Comparison of ENCODE assay signal across 17 cellular contexts in genomic region chr2:28117104-28117596, GRCh38.
DNase-seq lines count a peak whose midpoint lies in the region; ATAC-seq, FAIRE-seq and TF ChIP-seq lines count a peak whose summit lies in the region.
"Had no signal": no experiment of that assay in that cellular context is flagged by ENCODE, and none has a peak within 500 bp of the region (broad histone marks: within the 10 kb centered on the region; RNA-seq: fewer than 3 reads in every experiment).

No MANE protein-coding gene starts in this region.

- 0 out of 2 replicates have a peak, but pooled peaks cover 3% of the 10 kb centered on the region for H3K9me2 ChIP-seq in HCT116 (ENCODE audit: insufficient read depth)

- ATAC-seq in A549 (peak; percentile 70 to 77; a peak in 5 of 6 replicates), HCT116 (peak; percentile 70), lower lobe of right lung (peak; percentile 87 to 93)
- ATAC-seq: K562, natural killer cell had no signal

- TF ChIP-seq RAD21 in A549 (conservative IDR thresholded peaks at IDR 0.05 in 1 of 2, IDR thresholded peaks at IDR 0.05 in 1 of 2) (no peak), HCT116 (IDR thresholded peaks at IDR 0.05; ENCODE audit: low read depth) (no peak)

- no peak overlapping the region for H3K9ac ChIP-seq in HCT116 (ENCODE audit: low read length)

- BruUV-seq in HCT116 (replicated peaks; lab: Mats Ljungman, UMichigan) = no TSS peak

- POLR2A ChIA-PET in A549 (lab: Yijun Ruan, JAX) (no interaction called here), HCT116 (lab: Charles Lee) (no interaction called here)

- H3K9me3 ChIP-seq in A549 (no peaks in the 10 kb centered on the region), HCT116 (ENCODE audit: control insufficient read depth in 1 of 2, insufficient read depth in 1 of 2, low read depth in 1 of 2, low read length in 2 of 2) (no peaks in the 10 kb centered on the region), lower lobe of right lung (no peaks in the 10 kb centered on the region), uterus (no peaks in the 10 kb centered on the region)
- H3K9me3 ChIP-seq: adrenal gland, esophagus squamous epithelium, psoas muscle had no signal

- CTCF ChIA-PET in A549 (lab: Yijun Ruan, JAX) = interaction anchor here (0.9 to 1.4 kb wide), 4 partner anchors 10 to 363 kb away, joined by 3 to 6 read pairs (median 4); no protein-coding TSS in a partner anchor
- CTCF ChIA-PET in HCT116 (lab: Charles Lee) = no interaction called here

- RAD21 ChIA-PET in HCT116 (lab: Charles Lee; ENCODE audit: low non-redundant PET in 1 of 2, low total read pairs in 2 of 2, uncharacterized antibody in 2 of 2, unreplicated experiment in 2 of 2) = no interaction called here

- H2AFZ ChIP-seq in HCT116 (ENCODE audit: low read depth, low read length, poor library complexity, severe bottlenecking) = no peak overlapping the region

- H3K4me1 ChIP-seq in A549 (peaks cover 18% of the 10 kb centered on the region), HCT116 (ENCODE audit: control insufficient read depth in 1 of 2, insufficient read depth in 2 of 2, low read length in 2 of 2) (peaks cover 3% of the 10 kb centered on the region in 2 experiments; a peak in 2 of 4 replicates), lower lobe of right lung (no peaks in the 10 kb centered on the region), uterus (no peaks in the 10 kb centered on the region)
- H3K4me1 ChIP-seq: esophagus squamous epithelium had no signal

- no peak for TF ChIP-seq CTCF in A549 (IDR thresholded peaks at IDR 0.05)
- no peak for TF ChIP-seq CTCF in HCT116 (IDR thresholded peaks at IDR 0.05 in 2 of 3, conservative IDR thresholded peaks at IDR 0.05 in 1 of 3; ENCODE audit: borderline replicate concordance in 1 of 3, insufficient read depth in 1 of 3, low read depth in 2 of 3, low read length in 2 of 3)
- no peak for TF ChIP-seq CTCF in lower lobe of right lung (IDR thresholded peaks at IDR 0.05)
- TF ChIP-seq CTCF in uterus (IDR thresholded peaks at IDR 0.05) = no peak

- H3K4me2 ChIP-seq in A549 = peak overlapping the region; percentile 21
- peak overlapping the region; percentile 0; the same call in 1 of the 2 replicates for H3K4me2 ChIP-seq in HCT116 (ENCODE audit: low read length)

- no peak overlapping the region for H3K4me3 ChIP-seq in A549
- H3K4me3 ChIP-seq in HCT116 (replicated peaks in 1 of 2; ENCODE audit: low read depth in 1 of 2, low read length in 2 of 2) = no peak overlapping the region
- H3K4me3 ChIP-seq in lower lobe of right lung = no peak overlapping the region
- no peak overlapping the region for H3K4me3 ChIP-seq in uterus
- H3K4me3 ChIP-seq: adrenal gland, esophagus squamous epithelium, K562, psoas muscle had no signal

- no peaks in the 10 kb centered on the region for H3K79me2 ChIP-seq in HCT116 (ENCODE audit: insufficient read depth, low read length)

- 47% methylated on average over 2 of the region's 2 CpGs for WGBS in A549 (ENCODE audit: missing lambda C conversion rate)

- DNase-seq in A549 (ENCODE audit: low read depth in 1 of 2, low spot score in 1 of 2) (peak in 1 of 2 experiments; percentile 26), HCT116 (ENCODE audit: low read depth, low spot score) (no peak), astrocyte of the hippocampus (ENCODE audit: low read depth, low spot score) (peak; percentile 37), lower lobe of right lung (no peak), pons (ENCODE audit: low spot score) (no peak), uterus (no peak), foreskin melanocyte (no peak), amniotic stem cell (lab: John Stamatoyannopoulos, UW) (no peak)
- DNase-seq: activated CD4-positive, alpha-beta T cell treated with anti-CD3 and anti-CD28 coated beads, Interleukin-2, amount 10 ng/mL, durations not matched to agents 24 days and 14 days; activated effector memory CD4-positive, alpha-beta T cell treated with anti-CD3 and anti-CD28 coated beads, Interleukin-2, amount 50 U/mL, for 16 hours; adrenal gland; esophagus squamous epithelium; natural killer cell; NCI-H2029 treated with DMSO at 0.1 percent for 48 hours; NCI-H510A; psoas muscle had no signal

- no peaks in the 10 kb centered on the region for H4K20me1 ChIP-seq in HCT116 (ENCODE audit: insufficient read depth)

- TF ChIP-seq EP300 in A549 (IDR thresholded peaks at IDR 0.05) = peak in 1 of 2 experiments; percentile 15; a peak in 1 of 5 replicates

- peak; percentile 23 for FAIRE-seq in A549 (lab: Jason Lieb, UNC)
- FAIRE-seq: K562 had no signal

- H3K27ac ChIP-seq in A549 = peak overlapping the region; percentile 4 to 71; a peak in 4 of 6 replicates
- no peak overlapping the region for H3K27ac ChIP-seq in HCT116 (ENCODE audit: low read depth, low read length)
- H3K27ac ChIP-seq in lower lobe of right lung = no peak overlapping the region
- no peak overlapping the region for H3K27ac ChIP-seq in uterus
- H3K27ac ChIP-seq: adrenal gland, esophagus squamous epithelium, psoas muscle had no signal

- H3K36me3 ChIP-seq in HCT116 (ENCODE audit: control insufficient read depth in 1 of 2, insufficient read depth in 2 of 2, low read length in 2 of 2) (no peaks in the 10 kb centered on the region), lower lobe of right lung (no peaks in the 10 kb centered on the region), uterus (no peaks in the 10 kb centered on the region)
- H3K36me3 ChIP-seq: adrenal gland, esophagus squamous epithelium had no signal

- no peak for TF ChIP-seq POLR2A in A549 (IDR thresholded peaks at IDR 0.05; ENCODE audit: low read length)
- no peak for TF ChIP-seq POLR2A in HCT116 (IDR thresholded peaks at IDR 0.05; ENCODE audit: borderline replicate concordance, extremely low read depth, insufficient read depth, insufficient read length)
- TF ChIP-seq POLR2A in uterus (IDR thresholded peaks at IDR 0.05) = no peak

- intact Hi-C loops in HCT116 (cut with micrococcal nuclease) (no loop called here), lower lobe of right lung (cut with DNase I) (no loop called here), uterus (cut with DNase I; ENCODE audit: low total_unique reads) (no loop called here)

- H3K27me3 ChIP-seq in HCT116 (ENCODE audit: insufficient read depth, low read length) (no peaks in the 10 kb centered on the region), lower lobe of right lung (ENCODE audit: low read depth) (no peaks in the 10 kb centered on the region), uterus (no peaks in the 10 kb centered on the region)
- H3K27me3 ChIP-seq: adrenal gland, esophagus squamous epithelium had no signal

TF ChIP-seq in A549, 52 proteins besides CTCF, POLR2A, EP300 and RAD21 (continues in another document):
- TF ChIP-seq KDM1A (IDR thresholded peaks at IDR 0.05; ENCODE audit: low read depth) = no peak
- TF ChIP-seq GATA3 (IDR thresholded peaks at IDR 0.05; ENCODE audit: borderline replicate concordance) = no peak
- TF ChIP-seq NPAS2 (CRISPR knock-in tag; IDR thresholded peaks at IDR 0.05; ENCODE audit: borderline replicate concordance) = no peak
- no peak for TF ChIP-seq REST (IDR thresholded peaks at IDR 0.05)

TF ChIP-seq in HCT116, 20 proteins besides CTCF, POLR2A, EP300 and RAD21 (continues in another document):
- TF ChIP-seq EZH2 (IDR thresholded peaks at IDR 0.05) (no peak), YY1 (IDR thresholded peaks at IDR 0.05; ENCODE audit: extremely low read depth, insufficient replicate concordance, low read depth, low read length) (no peak), REST (IDR thresholded peaks at IDR 0.05; ENCODE audit: low read depth) (no peak), FOSL1 (IDR thresholded peaks at IDR 0.05; ENCODE audit: low read depth) (no peak), SIN3A (IDR thresholded peaks at IDR 0.05; ENCODE audit: low read depth) (no peak), ZBTB33 (IDR thresholded peaks at IDR 0.05; ENCODE audit: extremely low read depth, insufficient replicate concordance, low read length) (no peak), ELF1 (IDR thresholded peaks at IDR 0.05; ENCODE audit: borderline replicate concordance, low read depth) (no peak), ZNF274 (IDR thresholded peaks at IDR 0.05; ENCODE audit: low read depth, low read length) (no peak), TCF7L2 (IDR thresholded peaks at IDR 0.05; ENCODE audit: borderline replicate concordance, extremely low read depth, insufficient read depth, insufficient read length) (no peak)

Comparison
In these comparisons a context has a peak if more than half of its experiments do, and no peak if none do; other contexts are left out.
1. H3K27ac ChIP-seq: peak in A549 (2 of 2); none in HCT116 (single experiment), lower lobe of right lung (single experiment) and uterus (0 of 2).
2. Peak in every context shown above with its lines, with median percentiles within 50 percentile points of each other: ATAC-seq.